ENCODE assay signal across 17 cellular contexts in genomic region chr5:133383580-133383939, GRCh38.
"Had no signal": no experiment of that assay in that cellular context is flagged by ENCODE, and none has a peak within 500 bp of the region (broad histone marks: within the 10 kb centered on the region; RNA-seq: fewer than 3 reads in every experiment).

No MANE protein-coding gene starts in this region.

- ATAC-seq: activated CD8-positive, alpha-beta T cell treated with anti-CD3 and anti-CD28 coated beads, Interleukin-2, amount 10 ng/mL, durations not matched to agents 7 days and 5 days; foreskin keratinocyte; left ventricle myocardium superior; naive thymus-derived CD4-positive, alpha-beta T cell; pancreas; sciatic nerve; stimulated activated naive B cell treated with anti-CD40 and anti-IgM and Interleukin-4, amounts not matched to agents 10 μg/mL and 1 μg/mL and 100 μg/mL, for 72 hours had no signal

- H3K27ac ChIP-seq: breast epithelium, foreskin keratinocyte, hepatocyte, pancreas, SK-N-MC, thyroid gland had no signal

- H3K4me3 ChIP-seq: breast epithelium, hepatocyte, pancreas, SK-N-MC, thyroid gland had no signal

- H3K79me2 ChIP-seq: hepatocyte had no signal

- H3K9me3 ChIP-seq: breast epithelium, pancreas, thyroid gland had no signal

- FAIRE-seq: astrocyte, pancreas, TTC549, urothelium cell line had no signal

- H2AFZ ChIP-seq: hepatocyte had no signal

- H3K36me3 ChIP-seq: breast epithelium, pancreas, thyroid gland had no signal

- H3K27me3 ChIP-seq: breast epithelium, hepatocyte, pancreas, thyroid gland had no signal

- DNase-seq: activated CD4-positive, alpha-beta T cell treated with anti-CD3 and anti-CD28 coated beads for 4 hours; activated CD8-positive, alpha-beta T cell treated with anti-CD3 and anti-CD28 coated beads, Interleukin-2, amount 10 ng/mL, durations not matched to agents 7 days and 5 days; activated gamma-delta T cell; foreskin keratinocyte; left ventricle myocardium superior; naive thymus-derived CD4-positive, alpha-beta T cell; pancreas; stimulated activated CD4-positive, alpha-beta T cell treated with anti-CD3 and anti-CD28 coated beads, Interleukin-4, amount 100 ng/mL, for 24 hours; stimulated activated naive B cell treated with anti-CD40 and anti-IgM and Interleukin-4, amounts not matched to agents 10 μg/mL and 1 μg/mL and 100 μg/mL, for 72 hours; thyroid gland had no signal

- H3K4me2 ChIP-seq: hepatocyte had no signal

- H3K4me1 ChIP-seq: breast epithelium, foreskin keratinocyte, pancreas had no signal
